Comparison of ENCODE assay signal across 1 cellular context in genomic region chr10:6365384-6365783, GRCh38.
TF ChIP-seq lines count a peak whose summit lies in the region.

No MANE protein-coding gene starts in this region.

TF ChIP-seq in WTC11, 78 proteins besides CTCF, POLR2A, EP300 and RAD21 (continued from another document):
- TF ChIP-seq STAT6 (CRISPR knock-in tag; conservative IDR thresholded peaks at IDR 0.05; ENCODE audit: low read depth) (no peak), SMAD3 (CRISPR knock-in tag; IDR thresholded peaks at IDR 0.05; ENCODE audit: borderline replicate concordance) (no peak), USF1 (CRISPR knock-in tag; IDR thresholded peaks at IDR 0.05) (no peak), JAZF1 (CRISPR knock-in tag; IDR thresholded peaks at IDR 0.05) (no peak), ZBTB21 (CRISPR knock-in tag; IDR thresholded peaks at IDR 0.05; ENCODE audit: borderline replicate concordance) (no peak), USF2 (CRISPR knock-in tag; IDR thresholded peaks at IDR 0.05) (no peak), ZNF416 (CRISPR knock-in tag; IDR thresholded peaks at IDR 0.05) (no peak), TP53 (CRISPR knock-in tag; IDR thresholded peaks at IDR 0.05) (no peak), RORB (CRISPR knock-in tag; IDR thresholded peaks at IDR 0.05) (no peak), ERG (CRISPR knock-in tag; IDR thresholded peaks at IDR 0.05) (no peak), ZNF219 (CRISPR knock-in tag; IDR thresholded peaks at IDR 0.05; ENCODE audit: borderline replicate concordance) (no peak), TEAD4 (CRISPR knock-in tag; IDR thresholded peaks at IDR 0.05) (no peak), ARID4B (CRISPR knock-in tag; IDR thresholded peaks at IDR 0.05; ENCODE audit: borderline replicate concordance) (no peak), FOXJ3 (CRISPR knock-in tag; IDR thresholded peaks at IDR 0.05; ENCODE audit: borderline replicate concordance) (no peak), MLX (CRISPR knock-in tag; IDR thresholded peaks at IDR 0.05) (no peak), RELA (CRISPR knock-in tag; IDR thresholded peaks at IDR 0.05; ENCODE audit: borderline replicate concordance) (no peak), ZNF671 (CRISPR knock-in tag; IDR thresholded peaks at IDR 0.05) (no peak)
